ENCODE assay signal across 7 cellular contexts in the genomic region with DNA sequence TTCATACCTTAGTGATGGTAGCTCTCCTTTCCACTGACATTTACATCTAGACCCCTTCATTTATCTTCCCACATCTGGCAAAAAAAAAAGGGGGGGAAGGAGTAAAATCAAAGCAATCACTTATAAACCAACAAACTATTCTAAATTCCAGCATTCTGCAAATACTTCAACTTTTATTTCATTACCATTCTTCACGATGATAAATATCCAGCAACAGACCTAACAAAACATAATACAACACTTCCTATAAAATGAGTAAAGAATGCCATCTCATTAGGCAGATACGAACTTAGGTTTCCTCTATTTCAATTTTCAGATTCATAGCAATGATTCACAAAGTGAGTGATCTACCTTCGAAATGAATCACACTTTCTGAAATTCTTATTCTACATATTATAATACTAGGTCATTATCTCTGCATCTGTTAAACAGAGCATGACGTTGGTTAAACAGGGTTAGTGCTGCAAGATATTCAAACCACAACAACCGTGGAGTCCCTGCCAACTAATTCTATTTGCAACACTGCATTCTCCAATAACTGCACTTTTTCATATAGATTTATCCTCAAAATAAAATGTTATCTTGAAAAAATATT. TPM values are rescaled to one million over a fixed set of nuclear protein-coding genes. Genes with fewer than 3 reads are reported as not detected.
DNase-seq lines count a peak whose midpoint lies in the region; ATAC-seq and TF ChIP-seq lines count a peak whose summit lies in the region.

A gene with protein sequence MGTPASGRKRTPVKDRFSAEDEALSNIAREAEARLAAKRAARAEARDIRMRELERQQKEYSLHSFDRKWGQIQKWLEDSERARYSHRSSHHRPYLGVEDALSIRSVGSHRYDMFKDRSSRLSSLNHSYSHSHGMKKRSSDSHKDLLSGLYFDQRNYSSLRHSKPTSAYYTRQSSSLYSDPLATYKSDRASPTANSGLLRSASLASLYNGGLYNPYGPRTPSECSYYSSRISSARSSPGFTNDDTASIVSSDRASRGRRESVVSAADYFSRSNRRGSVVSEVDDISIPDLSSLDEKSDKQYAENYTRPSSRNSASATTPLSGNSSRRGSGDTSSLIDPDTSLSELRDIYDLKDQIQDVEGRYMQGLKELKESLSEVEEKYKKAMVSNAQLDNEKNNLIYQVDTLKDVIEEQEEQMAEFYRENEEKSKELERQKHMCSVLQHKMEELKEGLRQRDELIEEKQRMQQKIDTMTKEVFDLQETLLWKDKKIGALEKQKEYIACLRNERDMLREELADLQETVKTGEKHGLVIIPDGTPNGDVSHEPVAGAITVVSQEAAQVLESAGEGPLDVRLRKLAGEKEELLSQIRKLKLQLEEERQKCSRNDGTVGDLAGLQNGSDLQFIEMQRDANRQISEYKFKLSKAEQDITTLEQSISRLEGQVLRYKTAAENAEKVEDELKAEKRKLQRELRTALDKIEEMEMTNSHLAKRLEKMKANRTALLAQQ (minus strand): TSS at position 51 of the 595 bp plus-strand sequence. CDS start 25,599 bp downstream, outside the sequence.

- H3K36me3 Mint-ChIP-seq in neural crest cell (ENCODE audit: low read depth): peaks cover 3% of the 10 kb centered on the region

- H3K27me3 Mint-ChIP-seq in neural crest cell (ENCODE audit: low read depth): no peaks in the 10 kb centered on the region

- H3K27ac Mint-ChIP-seq in neural crest cell (ENCODE audit: unreplicated experiment): peak within 1 kb of the TSS; percentile 60

- peaks cover 55% of the 10 kb centered on the region for H3K4me1 Mint-ChIP-seq in neural crest cell

- no peaks in the 10 kb centered on the region for H3K9me3 Mint-ChIP-seq in neural crest cell

- ATAC-seq in GM18498 (IDR thresholded peaks at IDR 0.05; ENCODE audit: unreplicated experiment) (peak; percentile 23), HG03196 (IDR thresholded peaks at IDR 0.05; ENCODE audit: unreplicated experiment) (peak; percentile 28)

- TF ChIP-seq CTCF in VCaP (conservative IDR thresholded peaks at IDR 0.05): no peak
- no peak for TF ChIP-seq CTCF in neural crest cell (conservative IDR thresholded peaks at IDR 0.05)

- DNase-seq in fibroblast of peridontal ligament (ENCODE audit: extremely low read depth): peak; percentile 70
- no peak for DNase-seq in neural crest cell (ENCODE audit: low read depth, low spot score)
- no peak for DNase-seq in inferior parietal cortex (ENCODE audit: extremely low spot score)
- no peak for DNase-seq in SIG-M5 (lab: John Stamatoyannopoulos, UW)

- peak within 1 kb of the TSS; percentile 94 for H3K27ac ChIP-seq in VCaP

- peak within 1 kb of the TSS; percentile 95 for H3K4me3 Mint-ChIP-seq in neural crest cell

RNA-seq across cellular contexts. Expression of the gene that starts here (rescaled TPM):
- 37.2 and 39.1 TPM in 2 replicates for total RNA-seq in neural crest cell
